In genomic region chr20:50932881-50933280, GRCh38 we compare ENCODE assay signal across 20 cellular contexts. TPM values are rescaled to one million over a fixed set of nuclear protein-coding genes. Genes with fewer than 3 reads are reported as not detected.
A peak's percentile ranks its signal among the peaks of the same experiment; 100 is the strongest.
DNase-seq lines count a peak whose midpoint lies in the region; ATAC-seq and TF ChIP-seq lines count a peak whose summit lies in the region.
"Had no signal": no experiment of that assay in that cellular context is flagged by ENCODE, and none has a peak within 500 bp of the region (broad histone marks: within the 10 kb centered on the region; RNA-seq: fewer than 3 reads in every experiment).

No MANE protein-coding gene starts in this region.

- peaks cover 59% of the 10 kb centered on the region for H3K36me3 Mint-ChIP-seq in activated B cell treated with CpG ODN at 0.5 μM for 24 hours (ENCODE audit: low read depth)
- peaks cover 0 to 11% (median 10%) of the 10 kb centered on the region in 3 donors for H3K36me3 Mint-ChIP-seq in immature natural killer cell

- intact Hi-C loops in activated B cell treated with CpG ODN at 0.5 μM for 24 hours (cut with micrococcal nuclease) = no loop called here

- H3K27ac ChIP-seq in SK-N-SH (ENCODE audit: low read depth in 2 of 2, low read length in 1 of 2) = peak overlapping the region; percentile 93 to 99
- H3K27ac ChIP-seq: SJCRH30 had no signal

- no peak for TF ChIP-seq RAD21 in SK-N-SH (IDR thresholded peaks at IDR 0.05; ENCODE audit: low read length)

- peak overlapping the region; percentile 97 for H3K27ac Mint-ChIP-seq in activated B cell treated with CpG ODN at 0.5 μM for 24 hours
- H3K27ac Mint-ChIP-seq in immature natural killer cell = peak overlapping the region; percentile 81 to 99 (median 88)

- in situ Hi-C loops in GM13976 (cut with MboI; ENCODE audit: low sequenced_read_pairs, unreplicated experiment) = loop anchor here (10.0 kb wide), 1 partner anchor 118 kb away; no protein-coding TSS in a partner anchor

- H3K36me3 ChIP-seq in SK-N-SH (replicated peaks in 1 of 2; ENCODE audit: control insufficient read depth in 1 of 2, insufficient read depth in 2 of 2, low read length in 1 of 2) = peaks cover 57 to 59% of the 10 kb centered on the region in 2 experiments

- H2AFZ ChIP-seq in SK-N-SH (ENCODE audit: low read depth) = no peak overlapping the region

- CTCF ChIA-PET in SK-N-SH (lab: Yijun Ruan, JAX) = interaction anchor here (1.1 to 16.1 kb wide), 5 partner anchors 10 to 142 kb away, joined by 3 to 340 read pairs (median 9); partner anchors contain the start of gene BCAS4
- CTCF ChIA-PET in activated B cell treated with CpG ODN at 0.5 μM for 24 hours (lab: Charles Lee) = interaction anchor here (0.9 to 9.0 kb wide), 2 partner anchors 114 to 140 kb away, joined by 4 to 231 read pairs; partner anchors contain the start of gene BCAS4

- H3K4me1 Mint-ChIP-seq in activated B cell treated with CpG ODN at 0.5 μM for 24 hours (peaks cover 24% of the 10 kb centered on the region), immature natural killer cell (peaks cover 23 to 31% of the 10 kb centered on the region in 2 donors)

- H3K9me2 ChIP-seq in SK-N-SH = no peaks in the 10 kb centered on the region

- peaks cover 27% of the 10 kb centered on the region for H3K79me2 ChIP-seq in SK-N-SH (ENCODE audit: insufficient read depth)

- H3K9me3 Mint-ChIP-seq in activated B cell treated with CpG ODN at 0.5 μM for 24 hours (no peaks in the 10 kb centered on the region), immature natural killer cell (no peaks in the 10 kb centered on the region)
- H3K9me3 Mint-ChIP-seq: stimulated activated effector memory CD8-positive, alpha-beta T cell treated with anti-CD3 and anti-CD28 coated beads, Interleukin-12 subunit alpha, Interleukin-12 subunit beta, amount 100 ng/mL, for 72 hours had no signal

- H3F3A ChIP-seq in SK-N-SH (replicated peaks; ENCODE audit: insufficient read depth) = peaks cover 60% of the 10 kb centered on the region

- no peaks in the 10 kb centered on the region for H3K9me3 ChIP-seq in SK-N-SH
- H3K9me3 ChIP-seq: SJCRH30, spleen, upper lobe of left lung had no signal

- H3K4me3 Mint-ChIP-seq in activated B cell treated with CpG ODN at 0.5 μM for 24 hours = no peak overlapping the region
- peak overlapping the region in 4 of 5 donors; percentile 48 to 92 (median 90) for H3K4me3 Mint-ChIP-seq in immature natural killer cell

- ATAC-seq in SK-N-SH treated with all-trans-retinoic acid at 6 μM for 48 hours (no peak), activated B cell treated with CpG ODN at 0.5 μM for 24 hours (ENCODE audit: low read depth) (no peak), GM21423 (IDR thresholded peaks at IDR 0.05; ENCODE audit: unreplicated experiment) (no peak)
- ATAC-seq: left lobe of liver; stimulated activated effector memory CD8-positive, alpha-beta T cell treated with anti-CD3 and anti-CD28 coated beads, Interleukin-12 subunit alpha, Interleukin-12 subunit beta, amount 100 ng/mL, for 72 hours had no signal

- TF ChIP-seq EP300 in SK-N-SH (IDR thresholded peaks at IDR 0.05; ENCODE audit: borderline replicate concordance in 1 of 2, low read depth in 1 of 2, low read length in 1 of 2) = no peak

- H3K27me3 ChIP-seq in SK-N-SH (ENCODE audit: insufficient read depth) = no peaks in the 10 kb centered on the region
- H3K27me3 ChIP-seq: SJCRH30, spleen, upper lobe of left lung had no signal

- H4K20me1 ChIP-seq in SK-N-SH (ENCODE audit: insufficient read depth) = peaks cover 14% of the 10 kb centered on the region

- POLR2A ChIA-PET in SK-N-SH (lab: Yijun Ruan, JAX) = no interaction called here
- POLR2A ChIA-PET in activated B cell treated with CpG ODN at 0.5 μM for 24 hours (lab: Charles Lee) = interaction anchor here (4.6 to 6.8 kb wide), 2 partner anchors 116 to 140 kb away, joined by 120 to 364 read pairs; partner anchors contain the start of gene BCAS4

- no peak overlapping the region for H3K4me3 ChIP-seq in SK-N-SH (ENCODE audit: low read depth in 2 of 2, low read length in 1 of 2)
- H3K4me3 ChIP-seq: SJCRH30, upper lobe of left lung had no signal

- no peak for TF ChIP-seq CTCF in SK-N-SH (IDR thresholded peaks at IDR 0.05)
- TF ChIP-seq CTCF in activated B cell treated with CpG ODN at 0.5 μM for 24 hours (IDR thresholded peaks at IDR 0.05) = no peak
- no peak for TF ChIP-seq CTCF in GM13976 (IDR thresholded peaks at IDR 0.05; ENCODE audit: borderline replicate concordance, control extremely low read depth, extremely low read depth, insufficient read depth, missing control alignments)

- no peak for DNase-seq in SK-N-SH
- DNase-seq in DMS114 treated with DMSO at 0.1 percent for 48 hours (lab: John Stamatoyannopoulos, UW; ENCODE audit: unreplicated experiment) = peak; percentile 90
- DNase-seq in activated B cell treated with CpG ODN at 0.5 μM for 24 hours = no peak
- no peak for DNase-seq in immature natural killer cell
- DNase-seq in GM13976 (ENCODE audit: low spot score) = no peak
- DNase-seq in SIG-M5 treated with dmso at 0.1 percent for 504 hours (lab: John Stamatoyannopoulos, UW; ENCODE audit: unreplicated experiment) = no peak
- DNase-seq: 8988T; activated naive CD4-positive, alpha-beta T cell; DND-41; effector CD8-positive, alpha-beta T cell; NCI-H2029 treated with DMSO at 0.1 percent for 48 hours; NCI-H524; SJCRH30; spleen; upper lobe of left lung had no signal

- H3K4me1 ChIP-seq in SK-N-SH (ENCODE audit: control insufficient read depth in 1 of 2, insufficient read depth in 2 of 2, low read depth in 1 of 2, low read length in 1 of 2) = peaks cover 19 to 28% of the 10 kb centered on the region in 2 experiments

- no peak overlapping the region for H3K4me2 ChIP-seq in SK-N-SH

- H3K27me3 Mint-ChIP-seq in activated B cell treated with CpG ODN at 0.5 μM for 24 hours = no peaks in the 10 kb centered on the region
- H3K27me3 Mint-ChIP-seq in immature natural killer cell (ENCODE audit: low read depth in 3 of 3) = peaks cover 12 to 20% (median 16%) of the 10 kb centered on the region in 3 donors
- H3K27me3 Mint-ChIP-seq: progenitor cell of endocrine pancreas had no signal

- H3K9ac ChIP-seq in SK-N-SH = 0 out of 2 replicates have a peak overlapping the region, but pooled peaks have one; percentile 6

TF ChIP-seq in SK-N-SH, 30 proteins besides CTCF, POLR2A, EP300 and RAD21:
- no peak for TF ChIP-seq SIN3A (IDR thresholded peaks at IDR 0.05; ENCODE audit: borderline replicate concordance, low read depth, low read length)
- TF ChIP-seq TCF12 (IDR thresholded peaks at IDR 0.05) = 0 out of 2 replicates have a peak, but pooled peaks have one; percentile 7
- no peak for TF ChIP-seq MAX (IDR thresholded peaks at IDR 0.05; ENCODE audit: low read depth)
- no peak for TF ChIP-seq RFX5 (IDR thresholded peaks at IDR 0.05; ENCODE audit: low read length)

TF ChIP-seq in SK-N-SH treated with all-trans-retinoic acid at 6 μM for 48 hours, 23 proteins besides CTCF, POLR2A, EP300 and RAD21 (continues in another document):
- no peak for TF ChIP-seq POU6F1 (CRISPR knock-in tag; IDR thresholded peaks at IDR 0.05; ENCODE audit: borderline replicate concordance, low read depth)
- TF ChIP-seq PPARA (CRISPR knock-in tag; IDR thresholded peaks at IDR 0.05; ENCODE audit: borderline replicate concordance) = no peak
- no peak for TF ChIP-seq ZC3H10 (CRISPR knock-in tag; IDR thresholded peaks at IDR 0.05)
- no peak for TF ChIP-seq TCF4 (CRISPR knock-in tag; IDR thresholded peaks at IDR 0.05; ENCODE audit: borderline replicate concordance)
- TF ChIP-seq ZNF8 (CRISPR knock-in tag; IDR thresholded peaks at IDR 0.05) = no peak
- no peak for TF ChIP-seq ESRRG (CRISPR knock-in tag; IDR thresholded peaks at IDR 0.05)
- TF ChIP-seq GLIS3 (CRISPR knock-in tag; IDR thresholded peaks at IDR 0.05) = no peak
- no peak for TF ChIP-seq ZNF565 (CRISPR knock-in tag; conservative IDR thresholded peaks at IDR 0.05; ENCODE audit: low read depth)

RNA-seq across cellular contexts. Expression of gene ADNP, which starts 1.6 kb away (rescaled TPM):
- 13.3 TPM in 2 replicates for polyA plus RNA-seq in SK-N-SH (2012; rRNA removed)
- polyA plus RNA-seq in SK-N-SH (2012; cell fraction: cytosol; rRNA removed) = 21.5 and 22.5 TPM in 2 replicates
- polyA plus RNA-seq in SK-N-SH (2012; cell fraction: nucleus; rRNA removed) = 27.6 and 49.7 TPM in 2 replicates
- 89.4 and 99.3 TPM in 2 replicates for total RNA-seq in activated B cell treated with CpG ODN at 0.5 μM for 24 hours
- polyA plus RNA-seq in immature natural killer cell = 1 to 10 TPM; 3.0 to 8.4 (median 3.8) TPM

RNA-seq across cellular contexts. Expression of gene DPM1, which starts 25.5 kb away (rescaled TPM):
- 72.1 and 109 TPM in 2 replicates for polyA plus RNA-seq in SK-N-SH (2012; rRNA removed)
- polyA plus RNA-seq in SK-N-SH (2012; cell fraction: cytosol; rRNA removed) = 119 and 126 TPM in 2 replicates
- polyA plus RNA-seq in SK-N-SH (2012; cell fraction: nucleus; rRNA removed) = 26.5 and 45.0 TPM in 2 replicates
- 39.8 and 41.2 TPM in 2 replicates for total RNA-seq in activated B cell treated with CpG ODN at 0.5 μM for 24 hours
- 10 to 100 TPM; 46.6 to 61.8 (median 52.8) TPM for polyA plus RNA-seq in immature natural killer cell

RNA-seq across cellular contexts. Expression of gene MOCS3, which starts 25.7 kb away (rescaled TPM):
- polyA plus RNA-seq in SK-N-SH (2012; rRNA removed) (4.0 and 4.4 TPM in 2 replicates), immature natural killer cell (1 to 10 TPM; 2.9 to 3.7 (median 3.1) TPM)
- polyA plus RNA-seq in SK-N-SH (2012; cell fraction: cytosol; rRNA removed) = 3.0 and 3.9 TPM in 2 replicates
- 1.9 and 2.6 TPM in 2 replicates for polyA plus RNA-seq in SK-N-SH (2012; cell fraction: nucleus; rRNA removed)
- 7.5 and 8.1 TPM in 2 replicates for total RNA-seq in activated B cell treated with CpG ODN at 0.5 μM for 24 hours
